In the genomic region with DNA sequence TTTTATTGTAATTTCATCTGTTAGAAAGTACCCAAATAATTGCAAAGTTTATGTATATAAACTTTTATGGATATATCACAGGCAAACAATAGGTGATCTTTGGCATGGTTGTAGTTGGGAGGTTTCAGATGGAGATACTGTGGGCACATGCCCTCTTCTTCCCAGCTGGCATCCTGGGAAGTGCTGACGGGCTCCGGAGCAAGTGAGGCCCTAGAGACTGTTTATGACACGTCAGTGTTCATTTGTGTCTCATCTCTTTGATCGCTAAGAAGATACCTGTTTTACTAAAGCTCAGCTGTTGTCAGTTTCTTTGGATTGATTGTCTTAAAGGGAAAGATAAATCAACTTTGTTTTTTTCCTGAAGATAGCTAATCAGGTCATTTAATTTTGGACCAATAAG, we compare ENCODE assay signal across 17 cellular contexts.
DNase-seq lines count a peak whose midpoint lies in the region; ATAC-seq, FAIRE-seq and TF ChIP-seq lines count a peak whose summit lies in the region.
"Had no signal": no experiment of that assay in that cellular context is flagged by ENCODE, and none has a peak within 500 bp of the region (broad histone marks: within the 10 kb centered on the region; RNA-seq: fewer than 3 reads in every experiment).

No MANE protein-coding gene starts in this region.

- intact Hi-C loops in CD14-positive monocyte (cut with micrococcal nuclease): no loop called here
- intact Hi-C loops in K562 (cut with micrococcal nuclease): no loop called here

- H2AFZ ChIP-seq in K562 (ENCODE audit: low read depth, low read length) (0 out of 2 replicates have a peak overlapping the region, but pooled peaks have one; percentile 52), keratinocyte (ENCODE audit: control insufficient read depth, low read length) (no peak overlapping the region), smooth muscle cell (ENCODE audit: low read depth) (no peak overlapping the region)
- H2AFZ ChIP-seq: GM23248 had no signal

- peak overlapping the region; percentile 40 to 53; a peak in 2 of 4 replicates for H3K9ac ChIP-seq in K562 (ENCODE audit: insufficient read depth in 1 of 2, low read depth in 2 of 2, low read length in 2 of 2)
- H3K9ac ChIP-seq in keratinocyte (ENCODE audit: control insufficient read depth, extremely low read depth, insufficient read depth, low read length): no peak overlapping the region
- H3K9ac ChIP-seq in smooth muscle cell (ENCODE audit: low read depth): no peak overlapping the region
- H3K9ac ChIP-seq: GM23248 had no signal

- in situ Hi-C loops in G401 (cut with HindIII; ENCODE audit: low sequenced_read_pairs): no loop called here
- in situ Hi-C loops in K562 (cut with MboI): no loop called here

- peaks cover 63% of the 10 kb centered on the region for H3K4me1 Mint-ChIP-seq in CD14-positive monocyte

- CTCF ChIA-PET in K562 (lab: Yijun Ruan, JAX; ENCODE audit: low intra/inter-chr PET ratio): no interaction called here

- POLR2A ChIA-PET in K562 (lab: Yijun Ruan, JAX): interaction anchor here (1.6 kb wide), 1 partner anchor 12 kb away, joined by 5 read pairs; no protein-coding TSS in a partner anchor

- no peaks in the 10 kb centered on the region for H3K36me3 ChIP-seq in K562 (ENCODE audit: control insufficient read depth, insufficient read depth, low read length)
- peaks cover 0 to 1% of the 10 kb centered on the region in 2 experiments for H3K36me3 ChIP-seq in keratinocyte (ENCODE audit: control insufficient read depth in 2 of 2, extremely low read depth in 1 of 2, insufficient read depth in 2 of 2, low read length in 2 of 2)
- peaks cover 4% of the 10 kb centered on the region for H3K36me3 ChIP-seq in smooth muscle cell (ENCODE audit: low read depth)
- H3K36me3 ChIP-seq: BE2C had no signal

- 14% methylated on average over 4 of the region's 4 CpGs for WGBS in K562 (ENCODE audit: insufficient coverage, low coverage, missing lambda C conversion rate)
- WGBS in smooth muscle cell (ENCODE audit: low lambda C conversion rate): 80% methylated on average over 4 of the region's 4 CpGs

- H3K9me1 ChIP-seq in K562 (ENCODE audit: control insufficient read depth, insufficient read depth, low read length) (no peaks in the 10 kb centered on the region), keratinocyte (ENCODE audit: control insufficient read depth, extremely low read depth, insufficient read depth, low read length) (peaks cover 2% of the 10 kb centered on the region)

- TF ChIP-seq RAD21 in K562 (CRISPR knock-in tag; conservative IDR thresholded peaks at IDR 0.05 in 1 of 2, IDR thresholded peaks at IDR 0.05 in 1 of 2): no peak

- peak overlapping the region; percentile 44; the same call in 2 of the 3 replicates for H3K27ac ChIP-seq in K562 (ENCODE audit: extremely low read depth, low read depth, low read length)
- H3K27ac ChIP-seq in keratinocyte (ENCODE audit: control insufficient read depth, insufficient read depth, low read length): no peak overlapping the region
- no peak overlapping the region for H3K27ac ChIP-seq in smooth muscle cell (ENCODE audit: low read depth)
- H3K27ac ChIP-seq: A549, GM23248 had no signal

- H3K4me3 Mint-ChIP-seq in CD14-positive monocyte: peak overlapping the region in 1 of 2 donors; percentile 69

- peak; percentile 11 for FAIRE-seq in K562 (lab: Jason Lieb, UNC)
- peak; percentile 71 for FAIRE-seq in keratinocyte (lab: Jason Lieb, UNC)
- FAIRE-seq: A549, H54 had no signal

- peak overlapping the region; percentile 79 to 91 (median 88) for H3K27ac Mint-ChIP-seq in CD14-positive monocyte

- dilution Hi-C loops in keratinocyte (cut with MboI; ENCODE audit: extremely low pct_ligation_motif_present, low sequenced_read_pairs): no loop called here

- no peak for TF ChIP-seq CTCF in CD14-positive monocyte (IDR thresholded peaks at IDR 0.05)
- TF ChIP-seq CTCF in K562 (IDR thresholded peaks at IDR 0.05 in 2 of 3, conservative IDR thresholded peaks at IDR 0.05 in 1 of 3; ENCODE audit: insufficient read depth in 2 of 3, low read depth in 1 of 3, low read length in 3 of 3): no peak
- no peak for TF ChIP-seq CTCF in keratinocyte (optimal IDR thresholded peaks at IDR 0.05 in 1 of 3, IDR thresholded peaks at IDR 0.05 in 1 of 3, conservative IDR thresholded peaks at IDR 0.05 in 1 of 3; ENCODE audit: extremely low read depth in 1 of 3, insufficient read depth in 2 of 3, low read length in 3 of 3)
- TF ChIP-seq CTCF in smooth muscle cell (IDR thresholded peaks at IDR 0.05; ENCODE audit: borderline replicate concordance, insufficient read depth, poor library complexity, severe bottlenecking): no peak

- H3K4me3 ChIP-seq in K562 (no peak overlapping the region), keratinocyte (ENCODE audit: control insufficient read depth in 2 of 3, extremely low read depth in 1 of 3, insufficient read depth in 2 of 3, low read depth in 1 of 3, low read length in 3 of 3) (no peak overlapping the region), smooth muscle cell (no peak overlapping the region)
- H3K4me3 ChIP-seq: A549, GM23248 had no signal

- no TSS peak for BruUV-seq in K562 (replicated peaks; lab: Mats Ljungman, UMichigan)

- no peaks in the 10 kb centered on the region for H3K27me3 Mint-ChIP-seq in CD14-positive monocyte (ENCODE audit: low read depth in 3 of 3)

- no peak for DNase-seq in CD14-positive monocyte (ENCODE audit: low spot score)
- peak; percentile 23 for DNase-seq in G401 (ENCODE audit: low spot score)
- no peak for DNase-seq in K562 (ENCODE audit: extremely low read depth in 1 of 4, low spot score in 3 of 4)
- DNase-seq in keratinocyte (ENCODE audit: low read depth, low spot score): no peak
- no peak for DNase-seq in NCI-H2029 treated with DMSO at 0.1 percent for 48 hours (lab: John Stamatoyannopoulos, UW)
- DNase-seq in smooth muscle cell (lab: John Stamatoyannopoulos, UW; ENCODE audit: unreplicated experiment): no peak
- DNase-seq: BE2C, EL, GDM1, GM23248, IMR-90, KG1 had no signal

- H3K27me3 ChIP-seq in K562 (ENCODE audit: control insufficient read depth in 2 of 2, insufficient read depth in 2 of 2, low read length in 2 of 2) (no peaks in the 10 kb centered on the region), keratinocyte (ENCODE audit: control insufficient read depth, extremely low read depth, insufficient read depth, low read length) (no peaks in the 10 kb centered on the region), smooth muscle cell (ENCODE audit: low read depth) (no peaks in the 10 kb centered on the region)
- H3K27me3 ChIP-seq: BE2C had no signal

- H3K9me3 ChIP-seq in K562 (replicated peaks; ENCODE audit: control insufficient read depth, insufficient read depth, low read depth, low read length): no peaks in the 10 kb centered on the region
- no peaks in the 10 kb centered on the region for H3K9me3 ChIP-seq in keratinocyte (ENCODE audit: control insufficient read depth, low read depth, low read length)
- no peaks in the 10 kb centered on the region for H3K9me3 ChIP-seq in smooth muscle cell (replicated peaks; ENCODE audit: low read depth)
- H3K9me3 ChIP-seq: A549, BE2C had no signal

- H3K4me1 ChIP-seq in K562 (replicated peaks in 1 of 2; ENCODE audit: control insufficient read depth in 2 of 2, insufficient read depth in 2 of 2, low read length in 2 of 2) (peaks cover 12 to 38% of the 10 kb centered on the region in 2 experiments), keratinocyte (ENCODE audit: control insufficient read depth, extremely low read depth, insufficient read depth, low read length) (no peaks in the 10 kb centered on the region), smooth muscle cell (ENCODE audit: low read depth) (no peaks in the 10 kb centered on the region)
- H3K4me1 ChIP-seq: A549 had no signal

- no peak for TF ChIP-seq POLR2A in K562 (conservative IDR thresholded peaks at IDR 0.05)

- H3K79me2 ChIP-seq in K562 (ENCODE audit: control insufficient read depth, insufficient read depth, low read length) (no peaks in the 10 kb centered on the region), keratinocyte (ENCODE audit: control insufficient read depth, insufficient read depth, low read length) (no peaks in the 10 kb centered on the region), smooth muscle cell (ENCODE audit: low read depth) (no peaks in the 10 kb centered on the region)

- no peaks in the 10 kb centered on the region for H3F3A ChIP-seq in smooth muscle cell (ENCODE audit: low read depth)

- H3K9me3 Mint-ChIP-seq in CD14-positive monocyte: peaks cover 0 to 2% (median 0%) of the 10 kb centered on the region in 7 donors

- H3K36me3 Mint-ChIP-seq in CD14-positive monocyte: peaks cover 3 to 16% of the 10 kb centered on the region in 2 donors

- H4K20me1 ChIP-seq in K562 (replicated peaks; ENCODE audit: control insufficient read depth, insufficient read depth, low read length) (no peaks in the 10 kb centered on the region), keratinocyte (ENCODE audit: control insufficient read depth, extremely low read depth, insufficient read depth, low read length) (no peaks in the 10 kb centered on the region), smooth muscle cell (ENCODE audit: low read depth) (no peaks in the 10 kb centered on the region)

- ATAC-seq in K562 (no peak), GM21447 (IDR thresholded peaks at IDR 0.05; ENCODE audit: unreplicated experiment) (no peak), GM18858 (IDR thresholded peaks at IDR 0.05; ENCODE audit: unreplicated experiment) (no peak)
- ATAC-seq: A549, HCT116 had no signal

- H3K4me2 ChIP-seq in K562 (ENCODE audit: insufficient read depth, low read length) (0 out of 2 replicates have a peak overlapping the region, but pooled peaks have one; percentile 18), keratinocyte (ENCODE audit: control insufficient read depth, extremely low read depth, insufficient read depth, low read depth, low read length) (no peak overlapping the region), smooth muscle cell (no peak overlapping the region)
- H3K4me2 ChIP-seq: A549 had no signal

- no peak for TF ChIP-seq EP300 in K562 (IDR thresholded peaks at IDR 0.05; ENCODE audit: low read length)

TF ChIP-seq in K562, 482 proteins besides CTCF, POLR2A, EP300 and RAD21 (continues in another document):
- TF ChIP-seq ZNF311 (CRISPR knock-in tag; IDR thresholded peaks at IDR 0.05) (no peak), GABPA (tag; conservative IDR thresholded peaks at IDR 0.05; ENCODE audit: low read depth) (no peak), SAFB (IDR thresholded peaks at IDR 0.05; ENCODE audit: borderline replicate concordance, low read depth, low read length) (no peak)

Comparison
In these comparisons a context has a peak if more than half of its experiments do, and no peak if none do; other contexts are left out.
1. H3K9ac ChIP-seq: peak in K562 (2 of 2); none in keratinocyte (single experiment) and smooth muscle cell (single experiment).